In genomic region chrX:31178769-31179125, GRCh38 we compare ENCODE assay signal across 20 cellular contexts.
"Had no signal": no experiment of that assay in that cellular context is flagged by ENCODE, and none has a peak within 500 bp of the region (broad histone marks: within the 10 kb centered on the region; RNA-seq: fewer than 3 reads in every experiment).

No MANE protein-coding gene starts in this region.

- H3K4me3 Mint-ChIP-seq: activated CD8-positive, alpha-beta T cell treated with anti-CD3 and anti-CD28 coated beads, Interleukin-2, amount 10 ng/mL, durations not matched to agents 7 days and 5 days; activated naive CD4-positive, alpha-beta T cell treated with anti-CD3 and anti-CD28 coated beads, Interleukin-2, amount 50 U/mL, for 24 hours; activated T-helper 1 cell treated with anti-CD3 and anti-CD28 coated beads, Interleukin-12 subunit alpha, Interleukin-12 subunit beta, Interleukin-2, Interleukin-4 antibody, amounts not matched to agents 30 ng/mL and 10 ng/mL and 1 ng/mL, durations not matched to agents 14 hours and 24 hours and 36 hours; nephron progenitor cell had no signal

- H3K36me3 ChIP-seq: brain microvascular endothelial cell, lower lobe of right lung, upper lobe of left lung had no signal

- DNase-seq: activated CD4-positive, alpha-beta T cell treated with anti-CD3 and anti-CD28 coated beads for 1 hour; activated CD4-positive, alpha-beta T cell treated with anti-CD3 and anti-CD28 coated beads, Interleukin-2, amount 50 U/mL, for 1 hour; activated CD8-positive, alpha-beta T cell treated with anti-CD3 and anti-CD28 coated beads, Interleukin-2, amount 10 ng/mL, durations not matched to agents 7 days and 5 days; activated gamma-delta T cell; aorta; brain microvascular endothelial cell; central memory CD4-positive, alpha-beta T cell; dermis blood vessel endothelial cell; effector CD8-positive, alpha-beta T cell; erythroblast; lower lobe of right lung; nephron progenitor cell; posterior cingulate gyrus; retina; stimulated activated CD4-positive, alpha-beta T cell treated with anti-CD3 and anti-CD28 coated beads, Interleukin-4, amount 100 ng/mL, for 24 hours; stimulated activated naive CD8-positive, alpha-beta T cell treated with anti-CD3 and anti-CD28 coated beads, Interleukin-15, Interleukin-2, amounts not matched to agents 100 U/mL and 50 U/mL, for 24 hours; upper lobe of left lung had no signal

- H3K4me1 ChIP-seq: lower lobe of right lung, upper lobe of left lung had no signal

- H3K27ac Mint-ChIP-seq: activated CD8-positive, alpha-beta T cell treated with anti-CD3 and anti-CD28 coated beads, Interleukin-2, amount 10 ng/mL, durations not matched to agents 7 days and 5 days; activated naive CD4-positive, alpha-beta T cell treated with anti-CD3 and anti-CD28 coated beads, Interleukin-2, amount 50 U/mL, for 24 hours; nephron progenitor cell had no signal

- H3K9me3 Mint-ChIP-seq: activated naive CD4-positive, alpha-beta T cell treated with anti-CD3 and anti-CD28 coated beads, Interleukin-2, amount 50 U/mL, for 24 hours; activated T-helper 1 cell treated with anti-CD3 and anti-CD28 coated beads, Interleukin-12 subunit alpha, Interleukin-12 subunit beta, Interleukin-2, Interleukin-4 antibody, amounts not matched to agents 30 ng/mL and 10 ng/mL and 1 ng/mL, durations not matched to agents 14 hours and 24 hours and 36 hours had no signal

- ATAC-seq: activated CD8-positive, alpha-beta T cell treated with anti-CD3 and anti-CD28 coated beads, Interleukin-2, amount 10 ng/mL, durations not matched to agents 7 days and 5 days; left lobe of liver; lower lobe of right lung; stimulated activated naive CD8-positive, alpha-beta T cell treated with anti-CD3 and anti-CD28 coated beads, Interleukin-15, Interleukin-2, amounts not matched to agents 100 U/mL and 50 U/mL, for 24 hours had no signal

- H3K27me3 ChIP-seq: brain microvascular endothelial cell, upper lobe of left lung had no signal

- H3K4me1 Mint-ChIP-seq: activated naive CD4-positive, alpha-beta T cell treated with anti-CD3 and anti-CD28 coated beads, Interleukin-2, amount 50 U/mL, for 24 hours; nephron progenitor cell had no signal

- H3K27ac ChIP-seq: brain microvascular endothelial cell, lower lobe of right lung, upper lobe of left lung had no signal

- H3K36me3 Mint-ChIP-seq: activated naive CD4-positive, alpha-beta T cell treated with anti-CD3 and anti-CD28 coated beads, Interleukin-2, amount 50 U/mL, for 24 hours had no signal

- H3K4me3 ChIP-seq: lower lobe of right lung, upper lobe of left lung had no signal

- H3K27me3 Mint-ChIP-seq: activated naive CD4-positive, alpha-beta T cell treated with anti-CD3 and anti-CD28 coated beads, Interleukin-2, amount 50 U/mL, for 24 hours had no signal

- H3K9me3 ChIP-seq: lower lobe of right lung, upper lobe of left lung had no signal
